Comparison of ENCODE assay signal across 22 cellular contexts in genomic region chr2:209686417-209686816, GRCh38.
"Had no signal": no experiment of that assay in that cellular context is flagged by ENCODE, and none has a peak within 500 bp of the region (broad histone marks: within the 10 kb centered on the region; RNA-seq: fewer than 3 reads in every experiment).

No MANE protein-coding gene starts in this region.

- H3K4me1 ChIP-seq: SJSA1 had no signal

- ATAC-seq: HepG2, Panc1, PC-3 had no signal

- H3K27ac ChIP-seq: RWPE1, SJSA1, SK-N-MC had no signal

- H3K9me3 ChIP-seq: SJSA1 had no signal

- H3K4me3 ChIP-seq: SJSA1, SK-N-MC had no signal

- DNase-seq: IMR-90, KG1, MM.1S, NCI-H1092 treated with DMSO at 0.1 percent for 48 hours, NCI-H1436, NCI-H187, NCI-H2029, NCI-H2081 treated with DMSO at 0.1 percent for 48 hours, NCI-H2171, NCI-H226, NCI-H446, NCI-H510A, NCI-H524 treated with DMSO at 0.1 percent for 48 hours, NCI-H69, NCI-H774, PC-3, SIG-M5 had no signal

- H3K36me3 ChIP-seq: SJSA1 had no signal
